In the genomic region with DNA sequence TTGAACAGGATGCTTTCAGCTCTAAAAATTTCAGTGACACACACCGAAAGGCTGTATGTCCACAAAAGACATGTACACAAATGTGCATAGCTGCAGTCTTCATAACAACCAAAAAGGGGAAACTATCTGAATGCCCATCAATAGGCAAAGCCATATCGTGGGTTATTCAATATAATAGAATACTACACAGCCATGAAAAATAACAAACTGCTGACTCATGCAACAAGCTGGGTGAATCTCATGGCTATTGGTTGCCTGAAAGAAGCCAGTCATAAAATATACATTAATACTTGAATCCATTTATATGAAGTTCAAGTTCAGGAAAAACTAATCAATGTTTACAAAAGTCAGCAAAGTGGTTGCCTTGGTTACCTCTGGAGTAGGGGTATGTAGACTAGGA, we compare ENCODE assay signal across 30 cellular contexts. TPM values are rescaled to one million over a fixed set of nuclear protein-coding genes. Genes with fewer than 3 reads are reported as not detected.
"Had no signal": no experiment of that assay in that cellular context is flagged by ENCODE, and none has a peak within 500 bp of the region (broad histone marks: within the 10 kb centered on the region; RNA-seq: fewer than 3 reads in every experiment).

No MANE protein-coding gene starts in this region.

- H3K4me2 ChIP-seq: neural progenitor cell, smooth muscle cell had no signal

- H3K79me2 ChIP-seq: parathyroid adenoma had no signal

- FAIRE-seq: urothelium cell line had no signal

- DNase-seq: naive thymus-derived CD8-positive, alpha-beta T cell; occipital lobe; ovary; psoas muscle; right cardiac atrium; stimulated activated CD4-positive, alpha-beta T cell treated with anti-CD3 and anti-CD28 coated beads, Interleukin-12 subunit alpha, Interleukin-12 subunit beta, amount 100 ng/mL, for 4 hours; stimulated activated CD4-positive, alpha-beta T cell treated with anti-CD3 and anti-CD28 coated beads, Interleukin-1b, Interleukin-23, amount 100 ng/mL, for 48 hours; stimulated activated CD4-positive, alpha-beta T cell treated with anti-CD3 and anti-CD28 coated beads, Interleukin-4, amount 100 ng/mL, for 1 hour; stimulated activated CD4-positive, alpha-beta T cell treated with anti-CD3 and anti-CD28 coated beads, Interleukin-4, amount 100 ng/mL, for 4 hours; stimulated activated CD8-positive, alpha-beta memory T cell treated with anti-CD3 and anti-CD28 coated beads, Interleukin-4, amount 100 ng/mL, for 48 hours; stimulated activated naive B cell treated with anti-CD40 and anti-IgM and Interleukin-4, amounts not matched to agents 10 μg/mL and 1 μg/mL and 100 μg/mL, for 72 hours; stimulated activated naive CD4-positive, alpha-beta T cell treated with Interleukin-2 at 50 U/mL for 16 hours; stomach; thyroid gland; trophoblast cell; upper lobe of left lung had no signal

- H2AFZ ChIP-seq: neural progenitor cell, parathyroid adenoma had no signal

- H3K9me3 ChIP-seq: ovary, psoas muscle, spleen, stomach, thoracic aorta, thyroid gland, tibial nerve, upper lobe of left lung, vagina had no signal

- ATAC-seq: naive thymus-derived CD8-positive, alpha-beta T cell; natural killer cell treated with Interleukin-12 subunit alpha and Interleukin-12 subunit beta and Interleukin-15 and Interleukin-18, amount 100 ng/mL, for 72 hours; psoas muscle; right cardiac atrium; sciatic nerve; stimulated activated naive B cell treated with anti-CD40 and anti-IgM and Interleukin-4, amounts not matched to agents 10 μg/mL and 1 μg/mL and 100 μg/mL, for 72 hours had no signal

- H3K27ac Mint-ChIP-seq: neural progenitor cell; progenitor cell of endocrine pancreas; stimulated activated naive B cell treated with anti-CD40 and anti-IgM and Interleukin-4, amounts not matched to agents 10 μg/mL and 1 μg/mL and 100 μg/mL, for 72 hours; stimulated activated naive CD8-positive, alpha-beta T cell treated with anti-CD3 and anti-CD28 coated beads, Interleukin-15, Interleukin-2, amounts not matched to agents 100 ng/mL and 50 ng/mL, for 24 hours had no signal

- H3K36me3 Mint-ChIP-seq: naive thymus-derived CD8-positive, alpha-beta T cell; natural killer cell treated with Interleukin-12 subunit alpha and Interleukin-12 subunit beta and Interleukin-15 and Interleukin-18, amount 100 ng/mL, for 72 hours; neural progenitor cell; stimulated activated naive B cell treated with anti-CD40 and anti-IgM and Interleukin-4, amounts not matched to agents 10 μg/mL and 1 μg/mL and 100 μg/mL, for 72 hours had no signal

- H3K36me3 ChIP-seq: neural progenitor cell, ovary, spleen, stomach, thoracic aorta, thyroid gland, upper lobe of left lung, vagina had no signal

- H3K9me3 Mint-ChIP-seq: naive thymus-derived CD8-positive, alpha-beta T cell; natural killer cell treated with Interleukin-12 subunit alpha and Interleukin-12 subunit beta and Interleukin-15 and Interleukin-18, amount 100 ng/mL, for 72 hours; neural progenitor cell; stimulated activated naive B cell treated with anti-CD40 and anti-IgM and Interleukin-4, amounts not matched to agents 10 μg/mL and 1 μg/mL and 100 μg/mL, for 72 hours; stimulated activated naive CD8-positive, alpha-beta T cell treated with anti-CD3 and anti-CD28 coated beads, Interleukin-15, Interleukin-2, amounts not matched to agents 100 ng/mL and 50 ng/mL, for 24 hours had no signal

- H3K4me1 ChIP-seq: neural progenitor cell, parathyroid adenoma, psoas muscle, vagina had no signal

- H3K4me3 ChIP-seq: neural progenitor cell, ovary, psoas muscle, skin epidermis, smooth muscle cell, spleen, stomach, thoracic aorta, thyroid gland, tibial nerve, upper lobe of left lung, vagina had no signal

- H3K9ac ChIP-seq: neural progenitor cell, parathyroid adenoma had no signal

- H3K4me3 Mint-ChIP-seq: naive thymus-derived CD8-positive, alpha-beta T cell; natural killer cell treated with Interleukin-12 subunit alpha and Interleukin-12 subunit beta and Interleukin-15 and Interleukin-18, amount 100 ng/mL, for 72 hours; neural progenitor cell; stimulated activated naive B cell treated with anti-CD40 and anti-IgM and Interleukin-4, amounts not matched to agents 10 μg/mL and 1 μg/mL and 100 μg/mL, for 72 hours; stimulated activated naive CD8-positive, alpha-beta T cell treated with anti-CD3 and anti-CD28 coated beads, Interleukin-15, Interleukin-2, amounts not matched to agents 100 ng/mL and 50 ng/mL, for 24 hours had no signal

- H3K27me3 ChIP-seq: neural progenitor cell, ovary, stomach, thyroid gland, tibial nerve, upper lobe of left lung, vagina had no signal

- H3K27ac ChIP-seq: neural progenitor cell, ovary, parathyroid adenoma, psoas muscle, skin epidermis, stomach, thoracic aorta, thyroid gland, tibial nerve, vagina had no signal

RNA-seq across cellular contexts. Expression of gene RIN3, which starts 58.4 kb away (rescaled TPM):
- polyA plus RNA-seq: neural cell had no signal
